Comparison of ENCODE assay signal across 6 cellular contexts in the genomic region with DNA sequence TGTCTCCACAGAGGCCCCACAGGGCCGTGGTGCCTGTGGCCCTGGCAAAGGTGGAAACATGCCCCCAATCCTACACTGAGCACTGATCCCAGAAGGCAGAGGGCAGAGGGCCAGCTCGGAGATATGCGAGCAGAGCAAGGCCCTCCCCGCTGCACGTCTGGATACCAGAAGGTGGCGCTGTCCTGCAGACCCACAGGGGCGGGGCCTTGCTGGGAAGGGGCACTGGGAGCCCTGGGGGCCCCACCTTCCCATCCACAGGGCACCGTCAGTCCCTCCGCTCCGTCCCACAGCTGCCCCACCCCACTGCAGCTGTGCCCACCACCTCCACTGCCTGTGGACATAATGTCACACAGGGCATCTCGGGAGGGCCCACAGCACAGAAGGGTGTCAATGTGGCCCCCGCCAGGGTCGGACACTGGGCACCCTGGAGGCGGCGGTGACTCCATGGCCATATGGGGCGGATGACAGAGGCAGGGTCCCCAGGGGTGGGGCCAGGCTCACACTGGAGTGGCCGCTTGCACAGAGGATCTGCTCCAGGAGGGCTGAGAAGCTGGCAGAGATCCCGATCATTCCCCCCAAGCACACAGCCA. TPM values are rescaled to one million over a fixed set of nuclear protein-coding genes. Genes with fewer than 3 reads are reported as not detected.
A peak's percentile ranks its signal among the peaks of the same experiment; 100 is the strongest.
DNase-seq lines count a peak whose midpoint lies in the region; ATAC-seq and TF ChIP-seq lines count a peak whose summit lies in the region.

No MANE protein-coding gene starts in this region.

- H3K36me3 Mint-ChIP-seq in activated T-helper 1 cell treated with anti-CD3 and anti-CD28 coated beads, Interleukin-12 subunit alpha, Interleukin-12 subunit beta, Interleukin-2, Interleukin-4 antibody, amounts not matched to agents 30 ng/mL and 10 ng/mL and 1 ng/mL, durations not matched to agents 14 hours and 24 hours and 36 hours (ENCODE audit: low read depth): no peaks in the 10 kb centered on the region

- no peak for ATAC-seq in HG03097 (IDR thresholded peaks at IDR 0.05; ENCODE audit: low FRiP score, unreplicated experiment)
- no peak for ATAC-seq in GM18909 (IDR thresholded peaks at IDR 0.05; ENCODE audit: poor library complexity, unreplicated experiment)

- H3K4me3 ChIP-seq in AG10803 (ENCODE audit: low read length): no peak overlapping the region

- peak; percentile 62 for TF ChIP-seq CTCF in AG10803 (conservative IDR thresholded peaks at IDR 0.05; ENCODE audit: low read length)

- peak; percentile 64 for DNase-seq in AG10803 (ENCODE audit: low read depth)
- peak; percentile 55 for DNase-seq in HT-29 (ENCODE audit: low spot score)
- DNase-seq in activated T-helper 1 cell treated with anti-CD3 and anti-CD28 coated beads, Interleukin-12 subunit alpha, Interleukin-12 subunit beta, Interleukin-2, Interleukin-4 antibody, amounts not matched to agents 30 ng/mL and 10 ng/mL and 1 ng/mL, durations not matched to agents 14 hours and 24 hours and 36 hours (ENCODE audit: low spot score): peak; percentile 37
- peak; percentile 72 for DNase-seq in iris pigment epithelial cell (ENCODE audit: low read depth)

- H3K9me3 Mint-ChIP-seq in activated T-helper 1 cell treated with anti-CD3 and anti-CD28 coated beads, Interleukin-12 subunit alpha, Interleukin-12 subunit beta, Interleukin-2, Interleukin-4 antibody, amounts not matched to agents 30 ng/mL and 10 ng/mL and 1 ng/mL, durations not matched to agents 14 hours and 24 hours and 36 hours: no peaks in the 10 kb centered on the region

- H3K27ac Mint-ChIP-seq in activated T-helper 1 cell treated with anti-CD3 and anti-CD28 coated beads, Interleukin-12 subunit alpha, Interleukin-12 subunit beta, Interleukin-2, Interleukin-4 antibody, amounts not matched to agents 30 ng/mL and 10 ng/mL and 1 ng/mL, durations not matched to agents 14 hours and 24 hours and 36 hours: no peak overlapping the region

- no peaks in the 10 kb centered on the region for H3K4me1 Mint-ChIP-seq in activated T-helper 1 cell treated with anti-CD3 and anti-CD28 coated beads, Interleukin-12 subunit alpha, Interleukin-12 subunit beta, Interleukin-2, Interleukin-4 antibody, amounts not matched to agents 30 ng/mL and 10 ng/mL and 1 ng/mL, durations not matched to agents 14 hours and 24 hours and 36 hours (ENCODE audit: low read depth)

- intact Hi-C loops in activated T-helper 1 cell treated with anti-CD3 and anti-CD28 coated beads, Interleukin-12 subunit alpha, Interleukin-12 subunit beta, Interleukin-2, Interleukin-4 antibody, amounts not matched to agents 30 ng/mL and 10 ng/mL and 1 ng/mL, durations not matched to agents 14 hours and 24 hours and 36 hours (cut with micrococcal nuclease): no loop called here

- no peak overlapping the region for H3K4me3 Mint-ChIP-seq in activated T-helper 1 cell treated with anti-CD3 and anti-CD28 coated beads, Interleukin-12 subunit alpha, Interleukin-12 subunit beta, Interleukin-2, Interleukin-4 antibody, amounts not matched to agents 30 ng/mL and 10 ng/mL and 1 ng/mL, durations not matched to agents 14 hours and 24 hours and 36 hours

- H3K27me3 Mint-ChIP-seq in activated T-helper 1 cell treated with anti-CD3 and anti-CD28 coated beads, Interleukin-12 subunit alpha, Interleukin-12 subunit beta, Interleukin-2, Interleukin-4 antibody, amounts not matched to agents 30 ng/mL and 10 ng/mL and 1 ng/mL, durations not matched to agents 14 hours and 24 hours and 36 hours (ENCODE audit: insufficient read depth): peaks cover 3% of the 10 kb centered on the region

RNA-seq across cellular contexts. Expression of gene SLC49A3, which starts 4.9 kb away (rescaled TPM):
- total RNA-seq in HT-29 (2014; rRNA removed; shearing (Covaris generic)): 0.56 TPM in 1 of 2 replicates, not detected in the other
- total RNA-seq in activated T-helper 1 cell treated with anti-CD3 and anti-CD28 coated beads, Interleukin-12 subunit alpha, Interleukin-12 subunit beta, Interleukin-2, Interleukin-4 antibody, amounts not matched to agents 30 ng/mL and 10 ng/mL and 1 ng/mL, durations not matched to agents 14 hours and 24 hours and 36 hours: 0.81 and 0.88 TPM in 2 replicates

RNA-seq across cellular contexts. Expression of gene MYL5, which starts 9.7 kb away (rescaled TPM):
- total RNA-seq in HT-29 (2014; rRNA removed; shearing (Covaris generic)): 10.9 and 12.6 TPM in 2 replicates
- 29.7 and 35.0 TPM in 2 replicates for total RNA-seq in activated T-helper 1 cell treated with anti-CD3 and anti-CD28 coated beads, Interleukin-12 subunit alpha, Interleukin-12 subunit beta, Interleukin-2, Interleukin-4 antibody, amounts not matched to agents 30 ng/mL and 10 ng/mL and 1 ng/mL, durations not matched to agents 14 hours and 24 hours and 36 hours

RNA-seq across cellular contexts. Expression of gene ATP5ME, which starts 10.0 kb away (rescaled TPM):
- 378 and 389 TPM in 2 replicates for total RNA-seq in HT-29 (2014; rRNA removed; shearing (Covaris generic))
- total RNA-seq in activated T-helper 1 cell treated with anti-CD3 and anti-CD28 coated beads, Interleukin-12 subunit alpha, Interleukin-12 subunit beta, Interleukin-2, Interleukin-4 antibody, amounts not matched to agents 30 ng/mL and 10 ng/mL and 1 ng/mL, durations not matched to agents 14 hours and 24 hours and 36 hours: 217 and 224 TPM in 2 replicates

RNA-seq across cellular contexts. Expression of gene PCGF3, which starts 21.6 kb away (rescaled TPM):
- 48.6 and 64.9 TPM in 2 replicates for total RNA-seq in HT-29 (2014; rRNA removed; shearing (Covaris generic))
- total RNA-seq in activated T-helper 1 cell treated with anti-CD3 and anti-CD28 coated beads, Interleukin-12 subunit alpha, Interleukin-12 subunit beta, Interleukin-2, Interleukin-4 antibody, amounts not matched to agents 30 ng/mL and 10 ng/mL and 1 ng/mL, durations not matched to agents 14 hours and 24 hours and 36 hours: 30.4 and 31.0 TPM in 2 replicates

RNA-seq across cellular contexts. Expression of gene PDE6B, which starts 58.7 kb away (rescaled TPM):
- not detected in 2 replicates for total RNA-seq in HT-29 (2014; rRNA removed; shearing (Covaris generic))
- 9.8 and 10.1 TPM in 2 replicates for total RNA-seq in activated T-helper 1 cell treated with anti-CD3 and anti-CD28 coated beads, Interleukin-12 subunit alpha, Interleukin-12 subunit beta, Interleukin-2, Interleukin-4 antibody, amounts not matched to agents 30 ng/mL and 10 ng/mL and 1 ng/mL, durations not matched to agents 14 hours and 24 hours and 36 hours
